In the genomic region with DNA sequence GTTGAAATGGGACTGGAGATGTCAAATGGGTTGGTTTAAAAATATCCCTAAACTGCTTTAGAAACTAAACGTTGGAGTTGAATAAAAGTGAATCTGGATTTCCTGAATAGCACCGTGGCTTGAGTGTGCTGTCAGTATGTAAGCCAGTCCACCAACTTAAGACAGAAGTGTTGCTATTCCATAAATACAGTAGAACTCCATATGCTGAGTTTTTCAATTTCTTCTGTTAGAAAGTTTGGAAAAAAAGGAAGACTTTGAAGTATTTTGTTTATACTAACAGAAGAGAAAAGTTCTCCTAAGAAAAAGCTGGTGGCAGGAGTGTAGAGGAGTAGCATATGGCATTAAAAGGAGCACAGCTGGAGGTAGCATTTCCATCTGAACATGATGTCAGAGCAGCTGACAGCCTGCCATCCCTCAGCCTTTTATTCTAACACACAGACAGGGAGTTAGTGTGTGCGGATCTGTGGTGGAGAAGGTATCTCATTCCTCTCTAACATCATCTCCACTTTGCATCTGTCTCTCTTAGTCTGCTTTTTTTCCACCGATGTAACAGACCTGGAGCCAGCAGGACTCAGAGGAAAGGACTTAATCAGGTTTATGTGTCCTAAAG, we compare ENCODE assay signal across 8 cellular contexts. TPM values are rescaled to one million over a fixed set of nuclear protein-coding genes. Genes with fewer than 3 reads are reported as not detected.
DNase-seq lines count a peak whose midpoint lies in the region; ATAC-seq and TF ChIP-seq lines count a peak whose summit lies in the region.

A gene (plus strand): TSS at position 449 of the 610 bp plus-strand sequence. CDS start 149 bp downstream, at position 598.

- peaks cover 14% of the 10 kb centered on the region for H3K36me3 Mint-ChIP-seq in activated CD8-positive, alpha-beta T cell treated with anti-CD3 and anti-CD28 coated beads, Interleukin-2, amount 10 ng/mL, durations not matched to agents 7 days and 5 days (ENCODE audit: low read depth)

- peaks cover 13% of the 10 kb centered on the region for H3K27me3 Mint-ChIP-seq in activated CD8-positive, alpha-beta T cell treated with anti-CD3 and anti-CD28 coated beads, Interleukin-2, amount 10 ng/mL, durations not matched to agents 7 days and 5 days (ENCODE audit: low read depth)

- no peaks in the 10 kb centered on the region for H3K9me3 Mint-ChIP-seq in activated CD8-positive, alpha-beta T cell treated with anti-CD3 and anti-CD28 coated beads, Interleukin-2, amount 10 ng/mL, durations not matched to agents 7 days and 5 days (ENCODE audit: insufficient read depth)

- peaks cover 44% of the 10 kb centered on the region for H3K79me2 ChIP-seq in osteoblast (ENCODE audit: insufficient read depth, low read length)

- H3K4me1 ChIP-seq in osteoblast (ENCODE audit: insufficient read depth, low read length): peaks cover 17% of the 10 kb centered on the region

- H3K36me3 ChIP-seq in GM06990 (ENCODE audit: control insufficient read depth, insufficient read depth, low read length): peaks cover 13% of the 10 kb centered on the region
- peaks cover 15% of the 10 kb centered on the region for H3K36me3 ChIP-seq in osteoblast (ENCODE audit: insufficient read depth, low read length)

- H2AFZ ChIP-seq in osteoblast (ENCODE audit: low read length): peak within 1 kb of the TSS; percentile 17

- peak within 1 kb of the TSS; percentile 58 for H3K27ac Mint-ChIP-seq in activated CD8-positive, alpha-beta T cell treated with anti-CD3 and anti-CD28 coated beads, Interleukin-2, amount 10 ng/mL, durations not matched to agents 7 days and 5 days

- peak within 1 kb of the TSS; percentile 97 for H3K4me2 ChIP-seq in osteoblast (ENCODE audit: insufficient read depth, low read length)

- peaks cover 19% of the 10 kb centered on the region for H3K4me1 Mint-ChIP-seq in activated CD8-positive, alpha-beta T cell treated with anti-CD3 and anti-CD28 coated beads, Interleukin-2, amount 10 ng/mL, durations not matched to agents 7 days and 5 days (ENCODE audit: low read depth)

- ATAC-seq in activated CD8-positive, alpha-beta T cell treated with anti-CD3 and anti-CD28 coated beads, Interleukin-2, amount 10 ng/mL, durations not matched to agents 7 days and 5 days: no peak
- no peak for ATAC-seq in Right ventricle myocardium inferior
- ATAC-seq in HG03354 (IDR thresholded peaks at IDR 0.05; ENCODE audit: poor library complexity, severe bottlenecking, unreplicated experiment): no peak
- no peak for ATAC-seq in HG02798 (IDR thresholded peaks at IDR 0.05; ENCODE audit: poor library complexity, unreplicated experiment)

- CTCF ChIA-PET in activated CD8-positive, alpha-beta T cell treated with anti-CD3 and anti-CD28 coated beads, Interleukin-2, amount 10 ng/mL, durations not matched to agents 7 days and 5 days (lab: Charles Lee): interaction anchor here (1.4 to 2.0 kb wide), 3 partner anchors 9 to 248 kb away, joined by 3 to 5 read pairs (median 3); no protein-coding TSS in a partner anchor

- POLR2A ChIA-PET in activated CD8-positive, alpha-beta T cell treated with anti-CD3 and anti-CD28 coated beads, Interleukin-2, amount 10 ng/mL, durations not matched to agents 7 days and 5 days (lab: Charles Lee): no interaction called here

- H3K4me3 ChIP-seq in GM06990 (replicated peaks; ENCODE audit: low read depth, low read length): peak within 1 kb of the TSS; percentile 77
- peak within 1 kb of the TSS; percentile 86 for H3K4me3 ChIP-seq in osteoblast (ENCODE audit: insufficient read depth, low read length)

- H3K27me3 ChIP-seq in GM06990 (replicated peaks; ENCODE audit: control insufficient read depth, insufficient read depth, low read length) (no peaks in the 10 kb centered on the region), osteoblast (ENCODE audit: insufficient read depth, low read length) (no peaks in the 10 kb centered on the region)

- H4K20me1 ChIP-seq in osteoblast (ENCODE audit: insufficient read depth, low read length): peaks cover 28% of the 10 kb centered on the region

- no peaks in the 10 kb centered on the region for H3K9me3 ChIP-seq in osteoblast (ENCODE audit: low read depth, low read length)

- intact Hi-C loops in Right ventricle myocardium inferior (cut with DNase I): no loop called here

- DNase-seq in GM06990 (ENCODE audit: extremely low read depth, insufficient read length) (no peak), NCI-H2081 treated with DMSO at 0.1 percent for 48 hours (lab: John Stamatoyannopoulos, UW) (peak; percentile 44), Right ventricle myocardium inferior (ENCODE audit: missing footprints) (no peak), osteoblast (ENCODE audit: insufficient read length, low spot score, missing footprints) (no peak), GDM1 (lab: John Stamatoyannopoulos, UW) (no peak)
- no peak for DNase-seq in activated CD8-positive, alpha-beta T cell treated with anti-CD3 and anti-CD28 coated beads, Interleukin-2, amount 10 ng/mL, durations not matched to agents 7 days and 5 days

- no peak within 1 kb of the TSS for H3K27ac ChIP-seq in osteoblast (ENCODE audit: low read depth, low read length)

- peak within 1 kb of the TSS; percentile 97 for H3K4me3 Mint-ChIP-seq in activated CD8-positive, alpha-beta T cell treated with anti-CD3 and anti-CD28 coated beads, Interleukin-2, amount 10 ng/mL, durations not matched to agents 7 days and 5 days

- no peak for TF ChIP-seq CTCF in GM06990 (IDR thresholded peaks at IDR 0.05; ENCODE audit: insufficient read depth, low read length, poor library complexity, severe bottlenecking)
- no peak for TF ChIP-seq CTCF in osteoblast (IDR thresholded peaks at IDR 0.05; ENCODE audit: extremely low read depth, low read depth, low read length)

RNA-seq across cellular contexts. Expression of the gene that starts here (rescaled TPM):
- 10 to 100 TPM; 11.0 to 11.7 TPM for total RNA-seq in activated CD8-positive, alpha-beta T cell treated with anti-CD3 and anti-CD28 coated beads, Interleukin-2, amount 10 ng/mL, durations not matched to agents 7 days and 5 days
- 31.0 TPM for total RNA-seq in Right ventricle myocardium inferior
- total RNA-seq in osteoblast: 9.4 and 10.5 TPM in 2 replicates
